ENCODE assay signal across 2 cellular contexts in genomic region chr3:98457543-98457942, GRCh38.
TF ChIP-seq lines count a peak whose summit lies in the region.

No MANE protein-coding gene starts in this region.

TF ChIP-seq in GM23338, 12 proteins besides CTCF, POLR2A, EP300 and RAD21 (continued from another document):
- TF ChIP-seq ZNF462 (CRISPR knock-in tag; IDR thresholded peaks at IDR 0.05) (no peak), JUNB (IDR thresholded peaks at IDR 0.05; ENCODE audit: unreplicated experiment) (no peak), ZNF331 (CRISPR knock-in tag; IDR thresholded peaks at IDR 0.05; ENCODE audit: low read depth) (no peak), CREB1 (CRISPR knock-in tag; IDR thresholded peaks at IDR 0.05; ENCODE audit: low read depth) (no peak), STAT1 (IDR thresholded peaks at IDR 0.05; ENCODE audit: unreplicated experiment) (no peak), ETS1 (IDR thresholded peaks at IDR 0.05) (no peak), EZH2 (IDR thresholded peaks at IDR 0.05; ENCODE audit: low read depth, unreplicated experiment) (no peak), ZNF114 (CRISPR knock-in tag; IDR thresholded peaks at IDR 0.05) (no peak), POLR2AphosphoS5 (IDR thresholded peaks at IDR 0.05; ENCODE audit: low read depth) (no peak), NANOG (IDR thresholded peaks at IDR 0.05; ENCODE audit: borderline replicate concordance) (no peak), EZH2phosphoT487 (IDR thresholded peaks at IDR 0.05; ENCODE audit: unreplicated experiment) (no peak)

TF ChIP-seq in WTC11, 78 proteins besides CTCF, POLR2A, EP300 and RAD21 (continued from another document):
- no peak for TF ChIP-seq ARID4B (CRISPR knock-in tag; IDR thresholded peaks at IDR 0.05; ENCODE audit: borderline replicate concordance)
- no peak for TF ChIP-seq E2F5 (CRISPR knock-in tag; IDR thresholded peaks at IDR 0.05)
- no peak for TF ChIP-seq ZNF396 (CRISPR knock-in tag; IDR thresholded peaks at IDR 0.05; ENCODE audit: borderline replicate concordance)
TF ChIP-seq in WTC11: peak in this region for 0.
